8 cellular contexts compared by ENCODE assay signal in genomic region chr3:31132132-31132769, GRCh38.
A peak's percentile ranks its signal among the peaks of the same experiment; 100 is the strongest.
DNase-seq lines count a peak whose midpoint lies in the region; ATAC-seq, FAIRE-seq and TF ChIP-seq lines count a peak whose summit lies in the region.

No MANE protein-coding gene starts in this region.

- DNase-seq in AG04450 (ENCODE audit: low read depth, low spot score) = peak; percentile 2
- no peak for DNase-seq in RWPE2 (ENCODE audit: low spot score)
- DNase-seq in stimulated activated naive B cell treated with anti-CD40 and anti-IgM and Interleukin-4, amounts not matched to agents 10 μg/mL and 1 μg/mL and 100 μg/mL, for 72 hours = no peak
- no peak for DNase-seq in activated gamma-delta T cell treated with Interleukin-2 at 50 U/mL for 16 hours
- no peak for DNase-seq in frontal cortex (ENCODE audit: low spot score in 2 of 2)

- H3K4me1 ChIP-seq in RWPE2 (ENCODE audit: insufficient read depth, poor library complexity, severe bottlenecking) = no peaks in the 10 kb centered on the region
- H3K4me1 ChIP-seq in gastroesophageal sphincter = no peaks in the 10 kb centered on the region

- no peak for TF ChIP-seq EP300 in gastroesophageal sphincter (IDR thresholded peaks at IDR 0.05)

- TF ChIP-seq CTCF in AG04450 (IDR thresholded peaks at IDR 0.05; ENCODE audit: low read depth, low read length) (peak; percentile 62), GM12873 (IDR thresholded peaks at IDR 0.05; ENCODE audit: insufficient read depth, low read depth, low read length, missing control alignments) (peak; percentile 42), RWPE2 (IDR thresholded peaks at IDR 0.05; ENCODE audit: poor library complexity, severe bottlenecking) (peak; percentile 91), gastroesophageal sphincter (IDR thresholded peaks at IDR 0.05) (peak; percentile 22 to 57 (median 48))

- POLR2A ChIA-PET in AG04450 (lab: Yijun Ruan, JAX) = interaction anchor here (0.7 kb wide), 1 partner anchor 504 kb away, joined by 3 read pairs; no protein-coding TSS in a partner anchor

- H3K9me3 Mint-ChIP-seq in stimulated activated naive B cell treated with anti-CD40 and anti-IgM and Interleukin-4, amounts not matched to agents 10 μg/mL and 1 μg/mL and 100 μg/mL, for 72 hours = no peaks in the 10 kb centered on the region

- H3K4me1 Mint-ChIP-seq in stimulated activated naive B cell treated with anti-CD40 and anti-IgM and Interleukin-4, amounts not matched to agents 10 μg/mL and 1 μg/mL and 100 μg/mL, for 72 hours = no peaks in the 10 kb centered on the region

- H3K27me3 ChIP-seq in AG04450 (ENCODE audit: control insufficient read depth, insufficient read depth, low read length) (no peaks in the 10 kb centered on the region), RWPE2 (ENCODE audit: insufficient read depth, poor library complexity, severe bottlenecking) (no peaks in the 10 kb centered on the region), gastroesophageal sphincter (no peaks in the 10 kb centered on the region)

- peak; percentile 46 for ATAC-seq in HG03103 (IDR thresholded peaks at IDR 0.05; ENCODE audit: low read depth, unreplicated experiment)
- peak; percentile 57; the same call in 2 of the 3 replicates for ATAC-seq in RWPE2 (ENCODE audit: low read depth)
- ATAC-seq in gastroesophageal sphincter = no peak
- peak; percentile 65 to 76 for ATAC-seq in stimulated activated naive B cell treated with anti-CD40 and anti-IgM and Interleukin-4, amounts not matched to agents 10 μg/mL and 1 μg/mL and 100 μg/mL, for 72 hours (replicated peaks)

- no peak for TF ChIP-seq POLR2A in gastroesophageal sphincter (IDR thresholded peaks at IDR 0.05)

- H3K27ac ChIP-seq in AG04450 (ENCODE audit: low read depth, low read length) (no peak overlapping the region), RWPE2 (ENCODE audit: poor library complexity, severe bottlenecking) (no peak overlapping the region), gastroesophageal sphincter (no peak overlapping the region)

- CTCF ChIA-PET in AG04450 (lab: Charles Lee) = interaction anchor here (0.6 to 2.1 kb wide), 9 partner anchors 11 to 1121 kb away, joined by 3 to 41 read pairs (median 4); no protein-coding TSS in a partner anchor

- H3K36me3 Mint-ChIP-seq in stimulated activated naive B cell treated with anti-CD40 and anti-IgM and Interleukin-4, amounts not matched to agents 10 μg/mL and 1 μg/mL and 100 μg/mL, for 72 hours = no peaks in the 10 kb centered on the region

- H3K4me3 Mint-ChIP-seq in stimulated activated naive B cell treated with anti-CD40 and anti-IgM and Interleukin-4, amounts not matched to agents 10 μg/mL and 1 μg/mL and 100 μg/mL, for 72 hours = no peak overlapping the region

- 71 to 74% methylated on average over 2 of the region's 2 CpGs for WGBS in gastroesophageal sphincter (ENCODE audit: low coverage in 1 of 2), 2 donors

- H3K4me3 ChIP-seq in AG04450 (ENCODE audit: low read depth, low read length) (no peak overlapping the region), RWPE2 (ENCODE audit: severe bottlenecking) (no peak overlapping the region), gastroesophageal sphincter (no peak overlapping the region)

- H3K36me3 ChIP-seq in RWPE2 (ENCODE audit: low read depth) (no peaks in the 10 kb centered on the region), gastroesophageal sphincter (no peaks in the 10 kb centered on the region)

- no peak for FAIRE-seq in frontal cortex (lab: Jason Lieb, UNC)

- H3K27me3 Mint-ChIP-seq in stimulated activated naive B cell treated with anti-CD40 and anti-IgM and Interleukin-4, amounts not matched to agents 10 μg/mL and 1 μg/mL and 100 μg/mL, for 72 hours = peaks cover 0 to 5% of the 10 kb centered on the region in 2 donors

- H3K27ac Mint-ChIP-seq in stimulated activated naive B cell treated with anti-CD40 and anti-IgM and Interleukin-4, amounts not matched to agents 10 μg/mL and 1 μg/mL and 100 μg/mL, for 72 hours = no peak overlapping the region

- no peaks in the 10 kb centered on the region for H3K9me3 ChIP-seq in AG04450 (ENCODE audit: control insufficient read depth, insufficient read depth, low read length)
- H3K9me3 ChIP-seq in RWPE2 (ENCODE audit: severe bottlenecking) = no peaks in the 10 kb centered on the region
- H3K9me3 ChIP-seq in gastroesophageal sphincter = no peaks in the 10 kb centered on the region
